ENCODE assay signal across 25 cellular contexts in the genomic region with DNA sequence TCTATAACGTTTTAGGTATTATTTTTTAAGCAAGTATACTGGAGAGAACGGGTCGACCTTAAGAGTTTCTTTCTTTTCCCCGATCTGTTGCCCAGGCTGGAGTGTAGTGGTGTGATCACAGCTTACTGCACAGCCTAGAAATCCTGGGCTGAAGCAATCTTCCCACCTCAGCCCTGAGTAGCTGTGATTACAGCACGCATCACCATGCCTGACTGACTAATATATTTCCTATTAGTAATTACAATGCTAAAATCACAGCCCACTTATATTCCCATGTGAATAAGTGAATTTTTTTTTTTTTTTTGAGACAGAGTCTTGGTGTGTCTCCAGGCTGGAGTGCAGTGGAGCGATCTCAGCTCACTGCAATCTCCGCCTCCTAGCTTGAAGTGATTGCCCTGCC.
"Had no signal": no experiment of that assay in that cellular context is flagged by ENCODE, and none has a peak within 500 bp of the region (broad histone marks: within the 10 kb centered on the region; RNA-seq: fewer than 3 reads in every experiment).

No MANE protein-coding gene starts in this region.

- H3K27me3 ChIP-seq: breast epithelium, sigmoid colon, testis, vagina had no signal

- H3K4me1 ChIP-seq: breast epithelium, vagina had no signal

- H3K4me3 ChIP-seq: breast epithelium, coronary artery, sigmoid colon, testis, vagina had no signal

- DNase-seq: activated CD8-positive, alpha-beta memory T cell treated with anti-CD3 and anti-CD28 coated beads for 24 hours; activated CD8-positive, alpha-beta memory T cell treated with anti-CD3 and anti-CD28 coated beads, Interleukin-2, amount 50 U/mL, for 4 hours; activated naive CD4-positive, alpha-beta T cell; activated naive CD8-positive, alpha-beta T cell treated with anti-CD3 and anti-CD28 coated beads for 36 hours; activated T-cell treated with anti-CD3 and anti-CD28 coated beads, Interleukin-2, amount 50 U/mL, for 24 hours; amniotic stem cell; cerebellar nuclear complex; foreskin melanocyte; hippocampal formation; kidney glomerular epithelial cell; left ventricle myocardium superior; midbrain; retina; sigmoid colon; stimulated activated CD4-positive, alpha-beta T cell treated with anti-CD3 and anti-CD28 coated beads, Interleukin-2, amount 100 ng/mL, for 48 hours; stimulated activated CD8-positive, alpha-beta memory T cell treated with anti-CD3 and anti-CD28 coated beads, Interleukin-4, amount 100 ng/mL, for 48 hours; stimulated activated naive B cell treated with anti-CD40 and anti-IgM and Interleukin-4, amounts not matched to agents 10 μg/mL and 1 μg/mL and 100 μg/mL, for 72 hours; testis; trophoblast cell had no signal

- H3K27ac ChIP-seq: breast epithelium, coronary artery, epithelial cell of prostate, sigmoid colon, testis, vagina had no signal

- H3K9me3 ChIP-seq: breast epithelium, sigmoid colon, testis, vagina had no signal

- ATAC-seq: left ventricle myocardium superior; natural killer cell treated with Interleukin-12 subunit alpha and Interleukin-12 subunit beta and Interleukin-15 and Interleukin-18, amount 100 ng/mL, for 72 hours; stimulated activated naive B cell treated with anti-CD40 and anti-IgM and Interleukin-4, amounts not matched to agents 10 μg/mL and 1 μg/mL and 100 μg/mL, for 72 hours; WTC11 had no signal
